ENCODE assay signal across 10 cellular contexts in the genomic region with DNA sequence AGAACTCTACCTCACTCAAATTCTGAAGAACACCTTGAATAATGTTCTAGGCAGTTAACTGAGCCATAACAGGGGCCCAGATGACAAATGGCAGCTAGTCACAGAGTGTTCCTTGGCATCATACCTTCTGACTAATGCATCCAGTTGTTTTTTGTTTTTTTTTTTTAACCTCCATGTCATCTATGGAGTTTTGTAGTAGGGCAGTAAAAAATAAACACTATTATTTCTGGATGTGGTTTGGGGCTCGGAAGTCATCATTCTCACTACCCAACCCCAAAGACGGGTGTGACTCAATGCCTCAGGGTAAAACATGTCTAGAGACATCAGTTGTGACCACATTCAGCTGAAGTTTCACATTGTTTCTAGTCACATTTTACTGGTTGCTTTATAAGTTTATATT. TPM values are rescaled to one million over a fixed set of nuclear protein-coding genes. Genes with fewer than 3 reads are reported as not detected.
A peak's percentile ranks its signal among the peaks of the same experiment; 100 is the strongest.
DNase-seq lines count a peak whose midpoint lies in the region; ATAC-seq, FAIRE-seq and TF ChIP-seq lines count a peak whose summit lies in the region.
"Had no signal": no experiment of that assay in that cellular context is flagged by ENCODE, and none has a peak within 500 bp of the region (broad histone marks: within the 10 kb centered on the region; RNA-seq: fewer than 3 reads in every experiment).

No MANE protein-coding gene starts in this region.

- H3K27me3 Mint-ChIP-seq in activated naive CD8-positive, alpha-beta T cell treated with anti-CD3 and anti-CD28 coated beads, Interleukin-2, amount 10 ng/mL, durations not matched to agents 7 days and 5 days, result no peaks in the 10 kb centered on the region
- no peaks in the 10 kb centered on the region for H3K27me3 Mint-ChIP-seq in GM23338 (ENCODE audit: insufficient read depth, low read depth, poor library complexity)
- no peaks in the 10 kb centered on the region for H3K27me3 Mint-ChIP-seq in neural progenitor cell (ENCODE audit: insufficient read depth, low read depth)
- H3K27me3 Mint-ChIP-seq: activated B cell treated with CpG ODN at 0.5 μM for 24 hours had no signal

- H3K9ac ChIP-seq in neural progenitor cell, result no peak overlapping the region

- H3K27me3 ChIP-seq in GM23338 (ENCODE audit: insufficient read depth) (no peaks in the 10 kb centered on the region), neural progenitor cell (no peaks in the 10 kb centered on the region)

- peak overlapping the region; percentile 48 for H3K4me3 Mint-ChIP-seq in activated naive CD8-positive, alpha-beta T cell treated with anti-CD3 and anti-CD28 coated beads, Interleukin-2, amount 10 ng/mL, durations not matched to agents 7 days and 5 days
- H3K4me3 Mint-ChIP-seq in GM23338 (no peak overlapping the region), neural progenitor cell (no peak overlapping the region)
- H3K4me3 Mint-ChIP-seq: activated B cell treated with CpG ODN at 0.5 μM for 24 hours had no signal

- H3K4me1 ChIP-seq in GM23338 (ENCODE audit: insufficient read depth) (no peaks in the 10 kb centered on the region), neural progenitor cell (no peaks in the 10 kb centered on the region)

- peaks cover 7% of the 10 kb centered on the region for H3K36me3 Mint-ChIP-seq in activated naive CD8-positive, alpha-beta T cell treated with anti-CD3 and anti-CD28 coated beads, Interleukin-2, amount 10 ng/mL, durations not matched to agents 7 days and 5 days
- H3K36me3 Mint-ChIP-seq in GM23338 (ENCODE audit: low read depth) (no peaks in the 10 kb centered on the region; the same call in 2 of the 3 replicates), neural progenitor cell (peaks cover 23% of the 10 kb centered on the region)

- H3K4me1 Mint-ChIP-seq in activated naive CD8-positive, alpha-beta T cell treated with anti-CD3 and anti-CD28 coated beads, Interleukin-2, amount 10 ng/mL, durations not matched to agents 7 days and 5 days, result peaks cover 13% of the 10 kb centered on the region
- H3K4me1 Mint-ChIP-seq in GM23338 (no peaks in the 10 kb centered on the region), neural progenitor cell (peaks cover 3% of the 10 kb centered on the region)
- H3K4me1 Mint-ChIP-seq: activated B cell treated with CpG ODN at 0.5 μM for 24 hours had no signal

- no peak for TF ChIP-seq POLR2A in GM12891 (IDR thresholded peaks at IDR 0.05; ENCODE audit: low read depth, low read length)

- no peak overlapping the region for H3K4me2 ChIP-seq in GM23338
- no peak overlapping the region for H3K4me2 ChIP-seq in neural progenitor cell

- no peaks in the 10 kb centered on the region for H4K20me1 ChIP-seq in GM23338 (replicated peaks; ENCODE audit: insufficient read depth)
- no peaks in the 10 kb centered on the region for H4K20me1 ChIP-seq in neural progenitor cell (ENCODE audit: low read depth)

- peak overlapping the region; percentile 50 for H3K27ac Mint-ChIP-seq in activated naive CD8-positive, alpha-beta T cell treated with anti-CD3 and anti-CD28 coated beads, Interleukin-2, amount 10 ng/mL, durations not matched to agents 7 days and 5 days
- H3K27ac Mint-ChIP-seq in GM23338 (no peak overlapping the region), neural progenitor cell (no peak overlapping the region)
- H3K27ac Mint-ChIP-seq: activated B cell treated with CpG ODN at 0.5 μM for 24 hours had no signal

- H3K9me3 Mint-ChIP-seq in activated naive CD8-positive, alpha-beta T cell treated with anti-CD3 and anti-CD28 coated beads, Interleukin-2, amount 10 ng/mL, durations not matched to agents 7 days and 5 days, result no peaks in the 10 kb centered on the region
- no peaks in the 10 kb centered on the region for H3K9me3 Mint-ChIP-seq in GM23338
- no peaks in the 10 kb centered on the region for H3K9me3 Mint-ChIP-seq in neural progenitor cell
- H3K9me3 Mint-ChIP-seq: activated B cell treated with CpG ODN at 0.5 μM for 24 hours had no signal

- peaks cover 7% of the 10 kb centered on the region; the same call in 1 of the 2 replicates for H3K36me3 ChIP-seq in GM23338 (ENCODE audit: insufficient read depth)
- H3K36me3 ChIP-seq in neural progenitor cell, result no peaks in the 10 kb centered on the region

- no peak for FAIRE-seq in GM12891 (lab: Jason Lieb, UNC)

- H3K27ac ChIP-seq in GM23338 (ENCODE audit: low read depth), result no peak overlapping the region
- no peak overlapping the region for H3K27ac ChIP-seq in neural progenitor cell

- H3K9me2 ChIP-seq in GM23338 (ENCODE audit: insufficient read depth), result no peaks in the 10 kb centered on the region

- POLR2A ChIA-PET in activated naive CD8-positive, alpha-beta T cell treated with anti-CD3 and anti-CD28 coated beads, Interleukin-2, amount 10 ng/mL, durations not matched to agents 7 days and 5 days (lab: Charles Lee), result interaction anchor here (1.3 kb wide), 1 partner anchor 193 kb away, joined by 3 read pairs; no protein-coding TSS in a partner anchor

- H2AFZ ChIP-seq in GM23338 (no peak overlapping the region), neural progenitor cell (replicated peaks) (no peak overlapping the region)

- H3K9me3 ChIP-seq in neural progenitor cell (ENCODE audit: low read depth), result peaks cover 4% of the 10 kb centered on the region

- TF ChIP-seq CTCF in AG10803 (conservative IDR thresholded peaks at IDR 0.05; ENCODE audit: low read length) (no peak), GM23338 (conservative IDR thresholded peaks at IDR 0.05; ENCODE audit: low read depth in 2 of 2) (no peak), neural progenitor cell (IDR thresholded peaks at IDR 0.05) (no peak)

- ATAC-seq in GM19328 (IDR thresholded peaks at IDR 0.05; ENCODE audit: unreplicated experiment), result peak; percentile 64
- peak; percentile 97 for ATAC-seq in HG03280 (IDR thresholded peaks at IDR 0.05; ENCODE audit: unreplicated experiment)
- peak; percentile 75 for ATAC-seq in activated naive CD8-positive, alpha-beta T cell treated with anti-CD3 and anti-CD28 coated beads, Interleukin-2, amount 10 ng/mL, durations not matched to agents 7 days and 5 days (ENCODE audit: low read depth)
- no peak for ATAC-seq in GM23338
- ATAC-seq: left lobe of liver had no signal

- H3K4me3 ChIP-seq in AG10803 (ENCODE audit: low read length) (no peak overlapping the region), GM23338 (no peak overlapping the region), neural progenitor cell (no peak overlapping the region)

- H3F3A ChIP-seq in GM23338 (replicated peaks; ENCODE audit: low read depth) (no peaks in the 10 kb centered on the region), neural progenitor cell (ENCODE audit: low read depth) (no peaks in the 10 kb centered on the region)

- H3K79me2 ChIP-seq in GM23338 (replicated peaks; ENCODE audit: insufficient read depth) (no peaks in the 10 kb centered on the region), neural progenitor cell (ENCODE audit: low read depth) (no peaks in the 10 kb centered on the region)

- DNase-seq in AG10803 (ENCODE audit: low read depth) (peak; percentile 67), GM23338 (ENCODE audit: low spot score) (no peak), NCI-H187 treated with DMSO at 0.1 percent for 48 hours (lab: John Stamatoyannopoulos, UW) (no peak), GM12891 (ENCODE audit: insufficient read length, low spot score) (no peak), neural progenitor cell (ENCODE audit: low spot score) (no peak)
- no peak for DNase-seq in activated naive CD8-positive, alpha-beta T cell treated with anti-CD3 and anti-CD28 coated beads, Interleukin-2, amount 10 ng/mL, durations not matched to agents 7 days and 5 days
- DNase-seq: activated B cell treated with CpG ODN at 0.5 μM for 24 hours had no signal

TF ChIP-seq in GM23338, 12 proteins besides CTCF, POLR2A, EP300 and RAD21 (continues in another document):
- TF ChIP-seq STAT1 (IDR thresholded peaks at IDR 0.05; ENCODE audit: unreplicated experiment), result no peak

TF ChIP-seq in GM12891, 5 proteins besides CTCF, POLR2A, EP300 and RAD21:
- TF ChIP-seq POLR2AphosphoS5 (IDR thresholded peaks at IDR 0.05; ENCODE audit: low read depth, low read length) (no peak), PAX5 (IDR thresholded peaks at IDR 0.05; ENCODE audit: insufficient read depth, low read length, severe bottlenecking) (no peak), POU2F2 (IDR thresholded peaks at IDR 0.05; ENCODE audit: low read depth, low read length) (no peak), TAF1 (IDR thresholded peaks at IDR 0.05; ENCODE audit: low read depth, low read length) (no peak), SPI1 (IDR thresholded peaks at IDR 0.05; ENCODE audit: low read depth, low read length) (no peak)

RNA-seq across cellular contexts. Expression of a gene that starts 31.2 kb away (rescaled TPM):
- total RNA-seq in activated naive CD8-positive, alpha-beta T cell treated with anti-CD3 and anti-CD28 coated beads, Interleukin-2, amount 10 ng/mL, durations not matched to agents 7 days and 5 days, result under 1 TPM; 0.69 to 0.99 TPM
- 0.39 and 1.1 TPM in 2 replicates for total RNA-seq in GM23338 (2014; rRNA removed; shearing (Covaris generic))
- 0.78 and 1.4 TPM in 2 replicates for polyA plus RNA-seq in GM23338 (2016; fragmentation: Nextera tagmentation; extraction: Ambion mirVana)
- polyA plus RNA-seq in GM12891 (2012; ENCODE audit: low read depth, missing spikeins), result 0.19 TPM
- total RNA-seq in neural progenitor cell (ENCODE audit: low replicate concordance), result 0.09 and 0.80 TPM in 2 replicates
